In the genomic region with DNA sequence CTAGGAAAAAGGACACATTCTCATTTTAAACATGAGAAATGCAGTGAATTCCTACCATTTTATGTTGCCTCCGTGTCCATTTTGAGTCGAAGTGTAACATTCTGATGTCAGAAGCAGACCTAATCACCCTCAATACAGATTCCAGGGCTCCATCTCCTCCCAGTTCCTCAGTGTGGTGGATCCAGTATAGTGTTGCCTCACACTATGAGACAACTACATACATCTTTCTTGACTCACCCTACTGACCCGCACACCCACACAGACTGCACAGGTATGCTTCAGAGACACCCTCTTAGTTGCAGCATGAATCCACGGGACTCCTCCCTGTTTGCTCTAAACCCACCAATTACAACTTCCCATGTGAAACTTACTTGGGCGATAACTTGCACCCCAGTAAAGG, we compare ENCODE assay signal across 14 cellular contexts.
DNase-seq lines count a peak whose midpoint lies in the region; ATAC-seq, FAIRE-seq and TF ChIP-seq lines count a peak whose summit lies in the region.
"Had no signal": no experiment of that assay in that cellular context is flagged by ENCODE, and none has a peak within 500 bp of the region (broad histone marks: within the 10 kb centered on the region; RNA-seq: fewer than 3 reads in every experiment).

No MANE protein-coding gene starts in this region.

- H2AK5ac ChIP-seq in IMR-90 (ENCODE audit: low read depth, low read length): no peak overlapping the region

- TF ChIP-seq EP300 in upper lobe of left lung (IDR thresholded peaks at IDR 0.05): no peak

- H3K9ac ChIP-seq in IMR-90 (ENCODE audit: low read depth, low read length) (no peak overlapping the region), neural progenitor cell (no peak overlapping the region)
- H3K9ac ChIP-seq: KMS-11 had no signal

- H3K9me1 ChIP-seq in IMR-90 (ENCODE audit: insufficient read depth, low read length): no peaks in the 10 kb centered on the region; the same call in 1 of the 2 replicates

- dilution Hi-C loops in IMR-90 (cut with HindIII; ENCODE audit: low sequenced_read_pairs, unreplicated experiment): no loop called here

- no peaks in the 10 kb centered on the region for H3K79me2 ChIP-seq in neural progenitor cell (ENCODE audit: low read depth)

- no peaks in the 10 kb centered on the region for H3F3A ChIP-seq in neural progenitor cell (ENCODE audit: low read depth)

- H3K4me3 ChIP-seq in IMR-90 (ENCODE audit: insufficient read depth, low read depth, low read length) (no peak overlapping the region), epithelial cell of esophagus (ENCODE audit: low read length) (no peak overlapping the region), neural progenitor cell (no peak overlapping the region), upper lobe of left lung (no peak overlapping the region)

- no peak overlapping the region; the same call in 1 of the 2 replicates for H2BK120ac ChIP-seq in IMR-90 (ENCODE audit: low read depth, low read length)

- H3K27me3 ChIP-seq in IMR-90 (ENCODE audit: control insufficient read depth, insufficient read depth, low read length) (no peaks in the 10 kb centered on the region), neural progenitor cell (peaks cover 4% of the 10 kb centered on the region), upper lobe of left lung (no peaks in the 10 kb centered on the region)

- peak overlapping the region; percentile 55 for H2AFZ ChIP-seq in IMR-90 (replicated peaks; ENCODE audit: low read length, poor library complexity)
- no peak overlapping the region for H2AFZ ChIP-seq in neural progenitor cell (replicated peaks)

- H3K9me3 Mint-ChIP-seq in neural progenitor cell: no peaks in the 10 kb centered on the region
- peaks cover 6% of the 10 kb centered on the region for H3K9me3 Mint-ChIP-seq in activated CD4-positive, alpha-beta memory T cell treated with anti-CD3 and anti-CD28 coated beads, Interleukin-2, amount 10 ng/mL, durations not matched to agents 7 days and 5 days

- H2BK20ac ChIP-seq in IMR-90 (ENCODE audit: low read depth, low read length): no peak overlapping the region; the same call in 1 of the 2 replicates

- H3K36me3 Mint-ChIP-seq in neural progenitor cell: no peaks in the 10 kb centered on the region
- no peaks in the 10 kb centered on the region for H3K36me3 Mint-ChIP-seq in activated CD4-positive, alpha-beta memory T cell treated with anti-CD3 and anti-CD28 coated beads, Interleukin-2, amount 10 ng/mL, durations not matched to agents 7 days and 5 days (ENCODE audit: low read depth)

- H3K18ac ChIP-seq in IMR-90 (ENCODE audit: low read depth, low read length): peak overlapping the region; percentile 67; the same call in 1 of the 2 replicates

- no peak overlapping the region for H4K91ac ChIP-seq in IMR-90 (ENCODE audit: insufficient read depth, low read depth, low read length)

- H4K20me1 ChIP-seq in IMR-90 (ENCODE audit: insufficient read depth, low read length): no peaks in the 10 kb centered on the region
- no peaks in the 10 kb centered on the region for H4K20me1 ChIP-seq in neural progenitor cell (ENCODE audit: low read depth)

- TF ChIP-seq RAD21 in IMR-90 (IDR thresholded peaks at IDR 0.05; ENCODE audit: low read length): no peak

- peaks cover 6% of the 10 kb centered on the region for H3K27me3 Mint-ChIP-seq in neural progenitor cell (ENCODE audit: insufficient read depth, low read depth)
- no peaks in the 10 kb centered on the region for H3K27me3 Mint-ChIP-seq in activated CD4-positive, alpha-beta memory T cell treated with anti-CD3 and anti-CD28 coated beads, Interleukin-2, amount 10 ng/mL, durations not matched to agents 7 days and 5 days

- H2BK5ac ChIP-seq in IMR-90 (ENCODE audit: low read depth, low read length, poor library complexity, severe bottlenecking): no peak overlapping the region

- no peak for ATAC-seq in IMR-90 (ENCODE audit: low read depth)
- ATAC-seq in upper lobe of left lung (ENCODE audit: low FRiP score in 2 of 2): no peak
- ATAC-seq: Panc1, SK-N-SH treated with all-trans-retinoic acid at 6 μM for 48 hours had no signal

- peak overlapping the region; percentile 44 for H3K27ac Mint-ChIP-seq in neural progenitor cell
- no peak overlapping the region for H3K27ac Mint-ChIP-seq in activated CD4-positive, alpha-beta memory T cell treated with anti-CD3 and anti-CD28 coated beads, Interleukin-2, amount 10 ng/mL, durations not matched to agents 7 days and 5 days

- H3K14ac ChIP-seq in IMR-90 (replicated peaks; ENCODE audit: low read depth, low read length): no peak overlapping the region

- no peak overlapping the region for H3K4me3 Mint-ChIP-seq in neural progenitor cell
- H3K4me3 Mint-ChIP-seq in activated CD4-positive, alpha-beta memory T cell treated with anti-CD3 and anti-CD28 coated beads, Interleukin-2, amount 10 ng/mL, durations not matched to agents 7 days and 5 days: no peak overlapping the region

- BruUV-seq in IMR-90 (replicated peaks; lab: Mats Ljungman, UMichigan): no TSS peak

- DNase-seq in GM12891 (ENCODE audit: insufficient read length, low spot score) (no peak), IMR-90 (peak; percentile 22), epithelial cell of esophagus (ENCODE audit: low read depth) (peak; percentile 95), neural progenitor cell (ENCODE audit: low spot score) (no peak), upper lobe of left lung (no peak), pons (ENCODE audit: low spot score) (no peak)
- DNase-seq in activated CD4-positive, alpha-beta memory T cell treated with anti-CD3 and anti-CD28 coated beads, Interleukin-2, amount 10 ng/mL, durations not matched to agents 7 days and 5 days: no peak
- DNase-seq: C1 segment of cervical spinal cord, NCI-H1092 treated with DMSO at 0.1 percent for 48 hours, NCI-H524 treated with DMSO at 0.1 percent for 48 hours, SHP77 had no signal

- H4K8ac ChIP-seq in IMR-90 (ENCODE audit: low read depth in 2 of 2, low read length in 2 of 2): no peak overlapping the region

- H3K79me1 ChIP-seq in IMR-90 (ENCODE audit: low read depth in 1 of 2, low read length in 2 of 2): no peaks in the 10 kb centered on the region

- TF ChIP-seq POLR2A in GM12891 (IDR thresholded peaks at IDR 0.05; ENCODE audit: low read depth, low read length) (no peak), IMR-90 (IDR thresholded peaks at IDR 0.05; ENCODE audit: low read depth, low read length) (no peak), upper lobe of left lung (IDR thresholded peaks at IDR 0.05) (no peak)

- no peak overlapping the region for H3K4ac ChIP-seq in IMR-90 (ENCODE audit: low read depth, low read length)

- H3K23ac ChIP-seq in IMR-90 (ENCODE audit: low read depth, low read length): no peak overlapping the region

- CTCF ChIA-PET in IMR-90 (lab: Yijun Ruan, JAX): no interaction called here
- CTCF ChIA-PET in activated CD4-positive, alpha-beta memory T cell treated with anti-CD3 and anti-CD28 coated beads, Interleukin-2, amount 10 ng/mL, durations not matched to agents 7 days and 5 days (lab: Charles Lee): no interaction called here

- H3K56ac ChIP-seq in IMR-90 (ENCODE audit: extremely low read depth, insufficient read depth, low read length): no peak overlapping the region

- no peaks in the 10 kb centered on the region for H3K9me3 ChIP-seq in IMR-90 (ENCODE audit: control insufficient read depth, insufficient read depth, low read length)
- H3K9me3 ChIP-seq in neural progenitor cell (ENCODE audit: low read depth): no peaks in the 10 kb centered on the region
- H3K9me3 ChIP-seq in upper lobe of left lung: no peaks in the 10 kb centered on the region

- 94% methylated on average over 3 of the region's 5 CpGs; no CpG with 5 or more reads in 1 of the 2 experiments for WGBS in IMR-90 (ENCODE audit: extremely low coverage in 2 of 2, insufficient read length in 1 of 2), 2 experiments
- 87 to 92% methylated on average over 5 of the region's 5 CpGs for WGBS in upper lobe of left lung, 2 donors

- H3K4me1 ChIP-seq in IMR-90 (ENCODE audit: control insufficient read depth, insufficient read depth, low read length) (peaks cover 7% of the 10 kb centered on the region), neural progenitor cell (peaks cover 14% of the 10 kb centered on the region), upper lobe of left lung (no peaks in the 10 kb centered on the region)

- in situ Hi-C loops in IMR-90 (cut with MboI; ENCODE audit: low sequenced_read_pairs): no loop called here

- H3K4me2 ChIP-seq in IMR-90 (ENCODE audit: low read depth, low read length) (no peak overlapping the region), neural progenitor cell (no peak overlapping the region)
- H3K4me2 ChIP-seq: KMS-11 had no signal

- intact Hi-C loops in IMR-90 (cut with micrococcal nuclease): no loop called here

- H3K27ac ChIP-seq in IMR-90 (ENCODE audit: insufficient read depth, low read length) (no peak overlapping the region), neural progenitor cell (no peak overlapping the region), upper lobe of left lung (no peak overlapping the region)
- H3K27ac ChIP-seq: KMS-11 had no signal

- H4K5ac ChIP-seq in IMR-90 (ENCODE audit: low read depth, low read length): no peak overlapping the region; the same call in 1 of the 2 replicates

- H3K4me1 Mint-ChIP-seq in neural progenitor cell: peaks cover 22% of the 10 kb centered on the region
- no peaks in the 10 kb centered on the region for H3K4me1 Mint-ChIP-seq in activated CD4-positive, alpha-beta memory T cell treated with anti-CD3 and anti-CD28 coated beads, Interleukin-2, amount 10 ng/mL, durations not matched to agents 7 days and 5 days

- no peak for TF ChIP-seq CTCF in IMR-90 (conservative IDR thresholded peaks at IDR 0.05; ENCODE audit: low read depth, low read length)
- no peak for TF ChIP-seq CTCF in epithelial cell of esophagus (IDR thresholded peaks at IDR 0.05; ENCODE audit: insufficient read depth, low read depth, low read length, missing control alignments)
- TF ChIP-seq CTCF in neural progenitor cell (IDR thresholded peaks at IDR 0.05): no peak
- no peak for TF ChIP-seq CTCF in upper lobe of left lung (IDR thresholded peaks at IDR 0.05)

- no peak overlapping the region for H2AK9ac ChIP-seq in IMR-90 (replicated peaks; ENCODE audit: low read depth, low read length, poor library complexity)

- no peak for FAIRE-seq in GM12891 (lab: Jason Lieb, UNC)

- H2BK15ac ChIP-seq in IMR-90 (ENCODE audit: low read depth, low read length): no peak overlapping the region

- H3K36me3 ChIP-seq in IMR-90 (ENCODE audit: control insufficient read depth, insufficient read depth, low read length) (no peaks in the 10 kb centered on the region), neural progenitor cell (no peaks in the 10 kb centered on the region), upper lobe of left lung (no peaks in the 10 kb centered on the region)

- POLR2A ChIA-PET in IMR-90 (lab: Charles Lee; ENCODE audit: unreplicated experiment): no interaction called here
- POLR2A ChIA-PET in activated CD4-positive, alpha-beta memory T cell treated with anti-CD3 and anti-CD28 coated beads, Interleukin-2, amount 10 ng/mL, durations not matched to agents 7 days and 5 days (lab: Charles Lee): no interaction called here

TF ChIP-seq in GM12891, 5 proteins besides CTCF, POLR2A, EP300 and RAD21:
- TF ChIP-seq SPI1 (IDR thresholded peaks at IDR 0.05; ENCODE audit: low read depth, low read length) (peak; percentile 34; the same call in 1 of the 2 replicates), POLR2AphosphoS5 (IDR thresholded peaks at IDR 0.05; ENCODE audit: low read depth, low read length) (no peak)

TF ChIP-seq in IMR-90, 13 proteins besides CTCF, POLR2A, EP300 and RAD21 (continues in another document):
- no peak for TF ChIP-seq MAZ (IDR thresholded peaks at IDR 0.05; ENCODE audit: borderline replicate concordance, low read depth, low read length)
- no peak for TF ChIP-seq RCOR1 (IDR thresholded peaks at IDR 0.05; ENCODE audit: insufficient replicate concordance, low read length)

Comparison
In these comparisons a context has a peak if more than half of its experiments do, and no peak if none do; other contexts are left out.
1. DNase-seq: peak in IMR-90 (single experiment) and epithelial cell of esophagus (single experiment); none in GM12891 (single experiment), neural progenitor cell (single experiment), activated CD4-positive, alpha-beta memory T cell treated with anti-CD3 and anti-CD28 coated beads, Interleukin-2, amount 10 ng/mL, durations not matched to agents 7 days and 5 days (single experiment), upper lobe of left lung (0 of 2) and pons (single experiment).